1 cellular context compared by ENCODE assay signal in the genomic region with DNA sequence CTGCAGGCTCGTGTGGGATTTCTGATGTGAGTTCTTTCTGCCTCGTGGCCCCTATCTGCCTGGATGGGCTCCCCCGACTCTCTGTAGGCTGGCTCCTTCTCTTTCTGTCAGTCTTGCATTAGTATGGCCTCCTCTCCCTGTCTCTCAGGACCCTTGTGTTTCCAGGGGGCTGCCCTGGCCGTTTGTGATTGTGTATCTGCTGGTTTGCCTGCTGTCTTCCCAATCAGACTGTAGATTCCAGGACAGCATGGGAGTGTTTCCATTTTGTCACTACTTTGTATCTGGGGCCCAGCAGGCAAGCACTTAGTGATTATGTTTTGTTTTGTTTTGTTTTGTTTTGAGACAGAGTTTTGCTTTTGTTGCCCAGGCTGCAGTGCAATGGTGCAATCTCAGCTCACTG.
TF ChIP-seq lines count a peak whose summit lies in the region.

No MANE protein-coding gene starts in this region.

TF ChIP-seq in SK-N-SH treated with all-trans-retinoic acid at 6 μM for 48 hours, 23 proteins besides CTCF, POLR2A, EP300 and RAD21 (continued from another document):
- TF ChIP-seq, protein P1, sequence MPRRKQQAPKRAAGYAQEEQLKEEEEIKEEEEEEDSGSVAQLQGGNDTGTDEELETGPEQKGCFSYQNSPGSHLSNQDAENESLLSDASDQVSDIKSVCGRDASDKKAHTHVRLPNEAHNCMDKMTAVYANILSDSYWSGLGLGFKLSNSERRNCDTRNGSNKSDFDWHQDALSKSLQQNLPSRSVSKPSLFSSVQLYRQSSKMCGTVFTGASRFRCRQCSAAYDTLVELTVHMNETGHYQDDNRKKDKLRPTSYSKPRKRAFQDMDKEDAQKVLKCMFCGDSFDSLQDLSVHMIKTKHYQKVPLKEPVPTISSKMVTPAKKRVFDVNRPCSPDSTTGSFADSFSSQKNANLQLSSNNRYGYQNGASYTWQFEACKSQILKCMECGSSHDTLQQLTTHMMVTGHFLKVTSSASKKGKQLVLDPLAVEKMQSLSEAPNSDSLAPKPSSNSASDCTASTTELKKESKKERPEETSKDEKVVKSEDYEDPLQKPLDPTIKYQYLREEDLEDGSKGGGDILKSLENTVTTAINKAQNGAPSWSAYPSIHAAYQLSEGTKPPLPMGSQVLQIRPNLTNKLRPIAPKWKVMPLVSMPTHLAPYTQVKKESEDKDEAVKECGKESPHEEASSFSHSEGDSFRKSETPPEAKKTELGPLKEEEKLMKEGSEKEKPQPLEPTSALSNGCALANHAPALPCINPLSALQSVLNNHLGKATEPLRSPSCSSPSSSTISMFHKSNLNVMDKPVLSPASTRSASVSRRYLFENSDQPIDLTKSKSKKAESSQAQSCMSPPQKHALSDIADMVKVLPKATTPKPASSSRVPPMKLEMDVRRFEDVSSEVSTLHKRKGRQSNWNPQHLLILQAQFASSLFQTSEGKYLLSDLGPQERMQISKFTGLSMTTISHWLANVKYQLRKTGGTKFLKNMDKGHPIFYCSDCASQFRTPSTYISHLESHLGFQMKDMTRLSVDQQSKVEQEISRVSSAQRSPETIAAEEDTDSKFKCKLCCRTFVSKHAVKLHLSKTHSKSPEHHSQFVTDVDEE (CRISPR knock-in tag; IDR thresholded peaks at IDR 0.05), result no peak
- TF ChIP-seq CSDC2 (CRISPR knock-in tag; IDR thresholded peaks at IDR 0.05) (no peak), PPARA (CRISPR knock-in tag; IDR thresholded peaks at IDR 0.05; ENCODE audit: borderline replicate concordance) (no peak), RARB (CRISPR knock-in tag; IDR thresholded peaks at IDR 0.05) (no peak), ZC3H10 (CRISPR knock-in tag; IDR thresholded peaks at IDR 0.05) (no peak), OSR1 (CRISPR knock-in tag; IDR thresholded peaks at IDR 0.05) (no peak)
